Comparison of ENCODE assay signal across 1 cellular context in genomic region chr5:43365155-43365554, GRCh38. TPM values are rescaled to one million over a fixed set of nuclear protein-coding genes. Genes with fewer than 3 reads are reported as not detected.
"Had no signal": no experiment of that assay in that cellular context is flagged by ENCODE, and none has a peak within 500 bp of the region (broad histone marks: within the 10 kb centered on the region; RNA-seq: fewer than 3 reads in every experiment).

No MANE protein-coding gene starts in this region.

RNA-seq across cellular contexts. Expression of gene CCL28, which starts 47.0 kb away (rescaled TPM):
- total RNA-seq: mesothelial cell of epicardium had no signal
